ENCODE assay signal across 28 cellular contexts in the genomic region with DNA sequence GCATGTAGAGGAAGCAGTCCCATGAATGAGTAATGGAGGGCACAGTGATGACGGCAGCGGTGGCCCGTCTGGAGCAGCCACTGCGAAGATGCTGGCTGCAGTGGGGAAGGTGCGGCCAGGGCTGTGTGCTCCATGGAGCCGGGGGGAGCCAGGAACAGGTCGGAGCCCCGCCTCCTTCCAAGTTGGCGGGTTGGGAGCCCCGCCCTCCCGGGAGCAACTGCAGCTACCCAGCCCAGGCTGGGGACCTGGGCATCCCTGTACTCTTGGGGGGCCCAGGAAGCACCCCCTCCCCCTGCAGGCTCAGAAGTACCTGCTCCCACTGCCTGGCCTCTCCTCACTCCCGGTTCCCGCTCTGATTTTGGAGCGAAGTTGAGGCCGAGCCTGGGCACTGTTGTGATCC.
"Had no signal": no experiment of that assay in that cellular context is flagged by ENCODE, and none has a peak within 500 bp of the region (broad histone marks: within the 10 kb centered on the region; RNA-seq: fewer than 3 reads in every experiment).

No MANE protein-coding gene starts in this region.

- H3K9ac ChIP-seq: neural progenitor cell had no signal

- H3K4me2 ChIP-seq: neural progenitor cell had no signal

- H3K36me3 Mint-ChIP-seq: naive thymus-derived CD4-positive, alpha-beta T cell; natural killer cell; neural progenitor cell; stimulated activated memory B cell treated with anti-CD40 and anti-IgM and Interleukin-4, amounts not matched to agents 10 μg/mL and 1 μg/mL and 100 μg/mL, for 72 hours; type B pancreatic cell had no signal

- H3K27ac ChIP-seq: neural progenitor cell, pancreas, psoas muscle, right lobe of liver, sigmoid colon, suprapubic skin, testis, tibial artery, transverse colon, upper lobe of right lung, vagina had no signal

- H2AFZ ChIP-seq: neural progenitor cell had no signal

- H3K9me3 ChIP-seq: pancreas, right lobe of liver, sigmoid colon, suprapubic skin, testis, tibial artery, transverse colon, upper lobe of right lung, vagina had no signal

- H3K27ac Mint-ChIP-seq: naive thymus-derived CD4-positive, alpha-beta T cell; natural killer cell; nephron; neural progenitor cell; progenitor cell of endocrine pancreas; stimulated activated memory B cell treated with anti-CD40 and anti-IgM and Interleukin-4, amounts not matched to agents 10 μg/mL and 1 μg/mL and 100 μg/mL, for 72 hours; type B pancreatic cell had no signal

- H3K4me1 ChIP-seq: neural progenitor cell, pancreas, psoas muscle, right lobe of liver, sigmoid colon, suprapubic skin, testis, tibial artery, transverse colon, upper lobe of right lung, vagina had no signal

- H3K27me3 ChIP-seq: neural progenitor cell, pancreas, right lobe of liver, sigmoid colon, suprapubic skin, testis, tibial artery, transverse colon, upper lobe of right lung, vagina had no signal

- H3K4me3 Mint-ChIP-seq: naive thymus-derived CD4-positive, alpha-beta T cell; natural killer cell; nephron; neural progenitor cell; stimulated activated memory B cell treated with anti-CD40 and anti-IgM and Interleukin-4, amounts not matched to agents 10 μg/mL and 1 μg/mL and 100 μg/mL, for 72 hours; stimulated activated naive CD8-positive, alpha-beta T cell treated with anti-CD3 and anti-CD28 coated beads, Interleukin-15, amount 100 ng/mL, for 72 hours; type B pancreatic cell had no signal

- H3K4me3 ChIP-seq: neural progenitor cell, pancreas, psoas muscle, right lobe of liver, sigmoid colon, suprapubic skin, testis, tibial artery, transverse colon, upper lobe of right lung, vagina had no signal

- DNase-seq: naive thymus-derived CD4-positive, alpha-beta T cell; natural killer cell; occipital lobe; pancreas; psoas muscle; right cardiac atrium; right lobe of liver; sigmoid colon; small intestine; stimulated activated CD4-positive, alpha-beta T cell treated with anti-CD3 and anti-CD28 coated beads, Interleukin-15, amount 100 ng/mL, for 24 hours; stimulated activated CD4-positive, alpha-beta T cell treated with anti-CD3 and anti-CD28 coated beads, Interleukin-4, amount 100 ng/mL, for 1 hour; stimulated activated CD4-positive, alpha-beta T cell treated with anti-CD3 and anti-CD28 coated beads, Interleukin-4, amount 100 ng/mL, for 4 hours; stimulated activated CD8-positive, alpha-beta memory T cell treated with anti-CD3 and anti-CD28 coated beads, Interleukin-4, amount 100 ng/mL, for 48 hours; stimulated activated naive CD4-positive, alpha-beta T cell; stimulated activated naive CD8-positive, alpha-beta T cell treated with anti-CD3 and anti-CD28 coated beads, Interleukin-15, amount 100 ng/mL, for 72 hours; stimulated activated naive CD8-positive, alpha-beta T cell treated with anti-CD3 and anti-CD28 coated beads, Interleukin-15, Interleukin-2, amounts not matched to agents 100 U/mL and 50 U/mL, for 24 hours; substantia nigra; testis; tibial artery; transverse colon; upper lobe of right lung had no signal

- H3K36me3 ChIP-seq: neural progenitor cell, pancreas, right lobe of liver, sigmoid colon, suprapubic skin, tibial artery, transverse colon, upper lobe of right lung, vagina had no signal

- ATAC-seq: naive thymus-derived CD4-positive, alpha-beta T cell; natural killer cell; pancreas; psoas muscle; right lobe of liver; stimulated activated memory B cell treated with anti-CD40 and anti-IgM and Interleukin-4, amounts not matched to agents 10 μg/mL and 1 μg/mL and 100 μg/mL, for 72 hours; stimulated activated naive CD8-positive, alpha-beta T cell treated with anti-CD3 and anti-CD28 coated beads, Interleukin-15, amount 100 ng/mL, for 72 hours; stimulated activated naive CD8-positive, alpha-beta T cell treated with anti-CD3 and anti-CD28 coated beads, Interleukin-15, Interleukin-2, amounts not matched to agents 100 U/mL and 50 U/mL, for 24 hours; upper lobe of right lung had no signal

- H3K4me1 Mint-ChIP-seq: nephron; neural progenitor cell; stimulated activated memory B cell treated with anti-CD40 and anti-IgM and Interleukin-4, amounts not matched to agents 10 μg/mL and 1 μg/mL and 100 μg/mL, for 72 hours had no signal
